8 cellular contexts compared by ENCODE assay signal in genomic region chr1:203796223-203796747, GRCh38. TPM values are rescaled to one million over a fixed set of nuclear protein-coding genes. Genes with fewer than 3 reads are reported as not detected.
DNase-seq lines count a peak whose midpoint lies in the region; ATAC-seq and TF ChIP-seq lines count a peak whose summit lies in the region.

No MANE protein-coding gene starts in this region.

- no peak for TF ChIP-seq CTCF in BE2C (IDR thresholded peaks at IDR 0.05; ENCODE audit: low read depth, low read length)

- H3K36me3 ChIP-seq in BE2C (peaks cover 38% of the 10 kb centered on the region), adipocyte (ENCODE audit: control insufficient read depth, insufficient read depth, low read length, severe bottlenecking) (peaks cover 12% of the 10 kb centered on the region), skeletal muscle tissue (ENCODE audit: control insufficient read depth in 3 of 3, insufficient read depth in 3 of 3, low read length in 3 of 3) (peaks cover 0 to 10% (median 0%) of the 10 kb centered on the region in 3 donors)

- H3K9me3 ChIP-seq in BE2C (0 out of 2 replicates have a peak, but pooled peaks cover 2% of the 10 kb centered on the region), adipocyte (ENCODE audit: control insufficient read depth, low read length) (peaks cover 3% of the 10 kb centered on the region), skeletal muscle tissue (ENCODE audit: control insufficient read depth in 3 of 3, low read length in 3 of 3) (no peaks in the 10 kb centered on the region)

- peak overlapping the region; percentile 92 for H3K27ac ChIP-seq in skeletal muscle tissue (ENCODE audit: low read depth, low read length)

- H3K4me1 ChIP-seq in BE2C (peaks cover 5% of the 10 kb centered on the region; the same call in 1 of the 2 replicates), adipocyte (ENCODE audit: control insufficient read depth, insufficient read depth, low read length) (peaks cover 50% of the 10 kb centered on the region), skeletal muscle tissue (ENCODE audit: control insufficient read depth in 3 of 3, insufficient read depth in 3 of 3, low read length in 3 of 3) (peaks cover 36 to 42% (median 40%) of the 10 kb centered on the region in 3 donors)

- peak overlapping the region; percentile 98 for H3K9ac ChIP-seq in adipocyte (ENCODE audit: low read length)
- H3K9ac ChIP-seq in skeletal muscle tissue (ENCODE audit: low read depth in 1 of 3, low read length in 3 of 3), result peak overlapping the region; percentile 86 to 96 (median 93)

- ATAC-seq in GM19324 (IDR thresholded peaks at IDR 0.05; ENCODE audit: low FRiP score, unreplicated experiment) (peak; percentile 25), GM18519 (IDR thresholded peaks at IDR 0.05; ENCODE audit: low FRiP score, unreplicated experiment) (no peak)

- DNase-seq in BE2C (peak; percentile 46), NCI-H345 (lab: John Stamatoyannopoulos, UW) (peak; percentile 36), adipocyte (ENCODE audit: low read depth) (peak; percentile 64), OCI-M2 (lab: John Stamatoyannopoulos, UW; ENCODE audit: unreplicated experiment) (no peak)

- H3K4me3 ChIP-seq in BE2C (ENCODE audit: low read depth, low read length), result peak overlapping the region; percentile 80
- peak overlapping the region; percentile 85 for H3K4me3 ChIP-seq in adipocyte (ENCODE audit: low read length)
- peak overlapping the region; percentile 77 for H3K4me3 ChIP-seq in iPS-11a (ENCODE audit: low read depth, low read length)
- peak overlapping the region; percentile 66 to 94 (median 82) for H3K4me3 ChIP-seq in skeletal muscle tissue (ENCODE audit: low read length in 3 of 3)

- H3K27me3 ChIP-seq in BE2C (no peaks in the 10 kb centered on the region), adipocyte (replicated peaks; ENCODE audit: control insufficient read depth, insufficient read depth, low read length) (no peaks in the 10 kb centered on the region), skeletal muscle tissue (ENCODE audit: control insufficient read depth in 3 of 3, insufficient read depth in 3 of 3, low read length in 3 of 3) (no peaks in the 10 kb centered on the region)

RNA-seq across cellular contexts. Expression of gene ZBED6, which starts 0.9 kb away (rescaled TPM):
- 1.9 TPM for polyA plus RNA-seq in BE2C (2012; ENCODE audit: insufficient read depth, insufficient read length, low read depth)
- 11.0 TPM for total RNA-seq in skeletal muscle tissue

RNA-seq across cellular contexts. Expression of gene ZC3H11A, which starts 0.9 kb away (rescaled TPM):
- 93.4 TPM for polyA plus RNA-seq in BE2C (2012; ENCODE audit: insufficient read depth, insufficient read length, low read depth)
- total RNA-seq in skeletal muscle tissue, result 69.4 TPM

RNA-seq across cellular contexts. Expression of gene LAX1, which starts 31.3 kb away (rescaled TPM):
- not detected for polyA plus RNA-seq in BE2C (2012; ENCODE audit: insufficient read depth, insufficient read length, low read depth)
- not detected for total RNA-seq in skeletal muscle tissue
